In the genomic region with DNA sequence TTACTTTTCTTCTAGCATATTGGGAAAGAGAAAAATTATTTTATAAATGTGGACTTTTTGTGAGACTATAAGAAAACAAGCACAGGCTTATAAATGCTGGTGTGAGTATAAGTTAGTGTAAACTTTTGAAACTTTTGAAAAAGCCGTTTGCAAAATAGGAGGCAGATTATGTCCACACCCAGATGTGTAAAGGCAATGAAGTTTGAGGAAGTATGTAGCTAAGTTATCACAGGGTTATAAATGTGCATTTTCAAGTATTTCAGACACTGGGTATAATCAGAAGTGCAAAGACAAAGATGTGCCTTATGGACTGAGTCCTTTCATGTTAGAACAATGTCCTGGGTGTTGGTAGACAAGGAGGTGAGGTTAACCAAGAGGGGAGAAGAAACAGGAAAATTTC, we compare ENCODE assay signal across 31 cellular contexts.
"Had no signal": no experiment of that assay in that cellular context is flagged by ENCODE, and none has a peak within 500 bp of the region (broad histone marks: within the 10 kb centered on the region; RNA-seq: fewer than 3 reads in every experiment).

No MANE protein-coding gene starts in this region.

- H3K9me3 ChIP-seq: breast epithelium, esophagus squamous epithelium, heart right ventricle, left ventricle myocardium inferior, ovary, prostate gland had no signal

- H3K4me1 ChIP-seq: breast epithelium, esophagus squamous epithelium, left ventricle myocardium inferior, prostate gland had no signal

- H3K27me3 ChIP-seq: breast epithelium, esophagus squamous epithelium, ovary had no signal

- H3K36me3 ChIP-seq: breast epithelium, esophagus squamous epithelium, heart right ventricle, left ventricle myocardium inferior, ovary, prostate gland had no signal

- H3K36me3 Mint-ChIP-seq: stimulated activated effector memory CD8-positive, alpha-beta T cell treated with anti-CD3 and anti-CD28 coated beads, Interleukin-12 subunit alpha, Interleukin-12 subunit beta, amount 100 ng/mL, for 72 hours; type B pancreatic cell had no signal

- H3K4me3 ChIP-seq: breast epithelium, esophagus squamous epithelium, heart right ventricle, left ventricle myocardium inferior, lung, ovary, prostate gland, skin epidermis had no signal

- H3K9me3 Mint-ChIP-seq: activated naive CD4-positive, alpha-beta T cell treated with anti-CD3 and anti-CD28 coated beads for 36 hours; activated T-helper 1 cell treated with anti-CD3 and anti-CD28 coated beads, Interleukin-12 subunit alpha, Interleukin-12 subunit beta, Interleukin-2, Interleukin-4 antibody, amounts not matched to agents 30 ng/mL and 10 ng/mL and 1 ng/mL, durations not matched to agents 14 hours and 24 hours and 36 hours; nephron progenitor cell; stimulated activated effector memory CD8-positive, alpha-beta T cell treated with anti-CD3 and anti-CD28 coated beads, Interleukin-12 subunit alpha, Interleukin-12 subunit beta, amount 100 ng/mL, for 72 hours; stimulated activated naive CD8-positive, alpha-beta T cell treated with anti-CD3 and anti-CD28 coated beads, Interleukin-15, Interleukin-2, amounts not matched to agents 100 ng/mL and 50 ng/mL, for 24 hours; T-helper 2 cell treated with Interferon-gamma antibody and Interleukin-4, amounts not matched to agents 5 μg/mL and 100 μg/mL, for 36 hours; type B pancreatic cell had no signal

- H3K4me1 Mint-ChIP-seq: stimulated activated effector memory CD8-positive, alpha-beta T cell treated with anti-CD3 and anti-CD28 coated beads, Interleukin-12 subunit alpha, Interleukin-12 subunit beta, amount 100 ng/mL, for 72 hours had no signal

- ATAC-seq: heart right ventricle; sciatic nerve; stimulated activated effector memory CD8-positive, alpha-beta T cell treated with anti-CD3 and anti-CD28 coated beads, Interleukin-12 subunit alpha, Interleukin-12 subunit beta, amount 100 ng/mL, for 72 hours had no signal

- H3K27ac ChIP-seq: breast epithelium, epithelial cell of prostate, esophagus squamous epithelium, left ventricle myocardium inferior, ovary, prostate gland, skin epidermis, VCaP had no signal

- DNase-seq: activated CD4-positive, alpha-beta T cell treated with anti-CD3 and anti-CD28 coated beads for 4 hours; activated CD4-positive, alpha-beta T cell treated with anti-CD3 and anti-CD28 coated beads, Interleukin-2, amount 50 U/mL, for 4 hours; activated effector memory CD4-positive, alpha-beta T cell treated with anti-CD3 and anti-CD28 coated beads, Interleukin-2, amount 50 U/mL, for 16 hours; activated naive CD4-positive, alpha-beta T cell treated with anti-CD3 and anti-CD28 coated beads for 36 hours; amniotic stem cell; central memory CD4-positive, alpha-beta T cell; dermis blood vessel endothelial cell; effector CD4-positive, alpha-beta T cell; esophagus squamous epithelium; foreskin melanocyte; heart right ventricle; left ventricle myocardium inferior; mesendoderm; nephron progenitor cell; ovary; retina; stimulated activated CD4-positive, alpha-beta T cell treated with anti-CD3 and anti-CD28 coated beads, Interleukin-12 subunit alpha, Interleukin-12 subunit beta, amount 100 ng/mL, for 4 hours; stimulated activated CD4-positive, alpha-beta T cell treated with anti-CD3 and anti-CD28 coated beads, Interleukin-4, amount 100 ng/mL, for 1 hour; T-helper 1 cell had no signal

- H3K27ac Mint-ChIP-seq: activated naive CD4-positive, alpha-beta T cell treated with anti-CD3 and anti-CD28 coated beads for 36 hours; activated T-helper 1 cell treated with anti-CD3 and anti-CD28 coated beads, Interleukin-12 subunit alpha, Interleukin-12 subunit beta, Interleukin-2, Interleukin-4 antibody, amounts not matched to agents 30 ng/mL and 10 ng/mL and 1 ng/mL, durations not matched to agents 14 hours and 24 hours and 36 hours; nephron progenitor cell; stimulated activated effector memory CD8-positive, alpha-beta T cell treated with anti-CD3 and anti-CD28 coated beads, Interleukin-12 subunit alpha, Interleukin-12 subunit beta, amount 100 ng/mL, for 72 hours; stimulated activated naive CD8-positive, alpha-beta T cell treated with anti-CD3 and anti-CD28 coated beads, Interleukin-15, Interleukin-2, amounts not matched to agents 100 ng/mL and 50 ng/mL, for 24 hours; T-helper 2 cell treated with Interferon-gamma antibody and Interleukin-4, amounts not matched to agents 5 μg/mL and 100 μg/mL, for 36 hours; type B pancreatic cell had no signal

- H3K4me3 Mint-ChIP-seq: activated naive CD4-positive, alpha-beta T cell treated with anti-CD3 and anti-CD28 coated beads for 36 hours; activated T-helper 1 cell treated with anti-CD3 and anti-CD28 coated beads, Interleukin-12 subunit alpha, Interleukin-12 subunit beta, Interleukin-2, Interleukin-4 antibody, amounts not matched to agents 30 ng/mL and 10 ng/mL and 1 ng/mL, durations not matched to agents 14 hours and 24 hours and 36 hours; nephron progenitor cell; stimulated activated effector memory CD8-positive, alpha-beta T cell treated with anti-CD3 and anti-CD28 coated beads, Interleukin-12 subunit alpha, Interleukin-12 subunit beta, amount 100 ng/mL, for 72 hours; stimulated activated naive CD8-positive, alpha-beta T cell treated with anti-CD3 and anti-CD28 coated beads, Interleukin-15, Interleukin-2, amounts not matched to agents 100 ng/mL and 50 ng/mL, for 24 hours; T-helper 2 cell treated with Interferon-gamma antibody and Interleukin-4, amounts not matched to agents 5 μg/mL and 100 μg/mL, for 36 hours; type B pancreatic cell had no signal
